ENCODE assay signal across 9 cellular contexts in the genomic region with DNA sequence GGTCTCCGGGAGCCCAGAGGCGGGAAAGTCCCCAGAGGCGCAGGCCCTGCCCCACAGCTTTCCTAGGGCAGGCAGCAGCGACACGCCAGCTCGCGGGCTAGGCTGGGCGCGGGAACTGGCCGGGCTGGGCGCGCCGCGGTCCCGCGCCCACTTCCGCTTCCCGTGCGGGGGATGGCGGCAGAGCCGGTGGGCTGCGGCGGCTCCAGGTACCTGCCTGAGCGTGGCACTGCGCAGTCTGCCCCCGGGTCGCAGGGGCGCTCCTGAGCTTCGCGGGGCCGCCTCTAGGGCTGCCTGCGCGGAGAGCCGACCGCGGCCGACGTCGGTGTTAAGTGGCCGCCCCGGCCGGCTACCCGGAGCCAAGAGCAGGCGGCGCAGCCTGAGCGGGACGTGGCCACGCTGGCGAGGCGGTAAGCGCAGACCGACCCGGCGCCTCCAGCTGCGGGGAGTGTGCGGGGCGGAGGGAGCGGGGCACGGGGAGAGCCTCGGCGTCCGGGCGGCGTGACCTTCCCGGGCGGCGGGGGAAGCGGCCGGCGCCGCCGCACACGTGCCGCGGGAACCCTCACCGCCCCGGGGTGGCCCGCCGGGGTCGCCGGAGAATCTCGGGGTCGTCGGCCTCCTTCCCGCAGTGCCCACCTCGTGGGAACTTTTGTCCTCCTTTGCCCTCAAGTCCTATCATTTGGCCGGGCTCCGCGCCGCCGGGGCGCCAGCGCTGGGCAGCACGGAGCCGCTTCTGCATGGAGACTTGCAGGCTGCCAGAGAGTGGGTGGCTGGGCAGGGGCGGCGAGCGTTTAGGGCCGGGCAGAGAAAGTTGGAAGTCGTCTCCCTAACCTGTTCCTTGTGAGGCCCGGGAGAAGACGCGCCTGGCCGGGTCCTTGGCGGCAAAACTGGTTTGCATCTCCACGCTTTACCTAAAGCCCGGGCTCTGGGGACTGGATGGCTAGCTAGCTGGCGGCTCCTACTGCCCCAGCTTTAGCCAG. TPM values are rescaled to one million over a fixed set of nuclear protein-coding genes. Genes with fewer than 3 reads are reported as not detected.
DNase-seq lines count a peak whose midpoint lies in the region; ATAC-seq and TF ChIP-seq lines count a peak whose summit lies in the region.
"Had no signal": no experiment of that assay in that cellular context is flagged by ENCODE, and none has a peak within 500 bp of the region (broad histone marks: within the 10 kb centered on the region; RNA-seq: fewer than 3 reads in every experiment).

No MANE protein-coding gene starts in this region.

- peaks cover 16% of the 10 kb centered on the region for H3K9me1 ChIP-seq in IMR-90 (ENCODE audit: insufficient read depth, low read length)

- H3K4me1 Mint-ChIP-seq in memory B cell, result no peaks in the 10 kb centered on the region

- no peak for TF ChIP-seq POLR2A in IMR-90 (IDR thresholded peaks at IDR 0.05; ENCODE audit: low read depth, low read length)
- TF ChIP-seq POLR2A in suprapubic skin (IDR thresholded peaks at IDR 0.05), result no peak

- H3K4me1 ChIP-seq in IMR-90 (ENCODE audit: control insufficient read depth, insufficient read depth, low read length), result no peaks in the 10 kb centered on the region
- H3K4me1 ChIP-seq in suprapubic skin, result peaks cover 13% of the 10 kb centered on the region

- WGBS in IMR-90 (ENCODE audit: extremely low coverage in 2 of 2, insufficient read length in 1 of 2), 2 experiments, result 1% methylated on average over 44 of the region's 108 CpGs; no CpG with 5 or more reads in 1 of the 2 experiments
- WGBS in suprapubic skin, result 2% methylated on average over 41 of the region's 108 CpGs

- CTCF ChIA-PET in IMR-90 (lab: Yijun Ruan, JAX), result interaction anchor here (0.6 to 1.0 kb wide), 4 partner anchors 16 to 165 kb away, joined by 3 to 7 read pairs (median 4); no protein-coding TSS in a partner anchor

- H2BK20ac ChIP-seq in IMR-90 (ENCODE audit: low read depth, low read length), result no peak overlapping the region

- no peak overlapping the region for H3K56ac ChIP-seq in IMR-90 (ENCODE audit: extremely low read depth, insufficient read depth, low read length)

- peak overlapping the region; percentile 69 for H3K4me3 ChIP-seq in IMR-90 (ENCODE audit: insufficient read depth, low read depth, low read length)
- peak overlapping the region; percentile 25 to 71 (median 56) for H3K4me3 ChIP-seq in dorsolateral prefrontal cortex
- H3K4me3 ChIP-seq in suprapubic skin, result peak overlapping the region; percentile 49

- no peak overlapping the region for H3K27ac Mint-ChIP-seq in memory B cell

- TF ChIP-seq RAD21 in IMR-90 (IDR thresholded peaks at IDR 0.05; ENCODE audit: low read length), result no peak

- H3K36me3 ChIP-seq in IMR-90 (ENCODE audit: control insufficient read depth, insufficient read depth, low read length), result no peaks in the 10 kb centered on the region
- H3K36me3 ChIP-seq in suprapubic skin, result no peaks in the 10 kb centered on the region

- no peak overlapping the region for H3K18ac ChIP-seq in IMR-90 (ENCODE audit: low read depth, low read length)

- peak overlapping the region; percentile 71 to 80 for H4K8ac ChIP-seq in IMR-90 (ENCODE audit: low read depth in 2 of 2, low read length in 2 of 2)

- dilution Hi-C loops in IMR-90 (cut with HindIII; ENCODE audit: low sequenced_read_pairs, unreplicated experiment), result no loop called here

- in situ Hi-C loops in IMR-90 (cut with MboI; ENCODE audit: low sequenced_read_pairs), result no loop called here

- no peak overlapping the region; the same call in 1 of the 2 replicates for H3K23ac ChIP-seq in IMR-90 (ENCODE audit: low read depth, low read length)

- H3K27me3 ChIP-seq in IMR-90 (ENCODE audit: control insufficient read depth, insufficient read depth, low read length) (no peaks in the 10 kb centered on the region), dorsolateral prefrontal cortex (peaks cover 0 to 70% (median 27%) of the 10 kb centered on the region in 45 donors), suprapubic skin (peaks cover 41% of the 10 kb centered on the region)

- DNase-seq in NCI-H2029 (lab: John Stamatoyannopoulos, UW) (peak; percentile 20), NCI-H2029 treated with DMSO at 0.1 percent for 48 hours (lab: John Stamatoyannopoulos, UW) (no peak), IMR-90 (peak; percentile 27), T-helper 9 cell (peak; percentile 6), dorsolateral prefrontal cortex (peak in 2 of 10 donors; percentile 5 to 52), memory B cell (ENCODE audit: low spot score in 2 of 2) (peak in 1 of 2 donors; percentile 28), suprapubic skin (ENCODE audit: low spot score in 2 of 2) (no peak)
- DNase-seq: DND-41 had no signal

- no peak overlapping the region for H2AK5ac ChIP-seq in IMR-90 (ENCODE audit: low read depth, low read length)

- no peak for TF ChIP-seq EP300 in suprapubic skin (IDR thresholded peaks at IDR 0.05)

- no peaks in the 10 kb centered on the region for H4K20me1 ChIP-seq in IMR-90 (ENCODE audit: insufficient read depth, low read length)

- peak overlapping the region; percentile 58; the same call in 1 of the 2 replicates for H2BK120ac ChIP-seq in IMR-90 (ENCODE audit: low read depth, low read length)

- H3K9ac ChIP-seq in IMR-90 (ENCODE audit: low read depth, low read length), result peak overlapping the region; percentile 51

- H3K9me3 ChIP-seq in IMR-90 (ENCODE audit: control insufficient read depth, insufficient read depth, low read length), result no peaks in the 10 kb centered on the region
- no peaks in the 10 kb centered on the region for H3K9me3 ChIP-seq in suprapubic skin

- peaks cover 6 to 13% of the 10 kb centered on the region in 2 experiments; a peak in 3 of 4 replicates for H3K79me1 ChIP-seq in IMR-90 (ENCODE audit: low read depth in 1 of 2, low read length in 2 of 2)

- peak overlapping the region; percentile 52 for H2AK9ac ChIP-seq in IMR-90 (replicated peaks; ENCODE audit: low read depth, low read length, poor library complexity)

- no peak overlapping the region; the same call in 1 of the 2 replicates for H3K4ac ChIP-seq in IMR-90 (ENCODE audit: low read depth, low read length)

- peaks cover 21% of the 10 kb centered on the region for H3K27me3 Mint-ChIP-seq in memory B cell

- TF ChIP-seq CTCF in IMR-90 (conservative IDR thresholded peaks at IDR 0.05; ENCODE audit: low read depth, low read length) (peak; percentile 24; the same call in 1 of the 2 replicates), dorsolateral prefrontal cortex (IDR thresholded peaks at IDR 0.05 in 54 of 56, conservative IDR thresholded peaks at IDR 0.05 in 2 of 56; ENCODE audit: low read depth in 1 of 56, partially characterized antibody in 56 of 56) (no peak), suprapubic skin (IDR thresholded peaks at IDR 0.05) (peak in 1 of 2 donors; percentile 11)

- peaks cover 2% of the 10 kb centered on the region for H3K36me3 Mint-ChIP-seq in memory B cell

- peak overlapping the region; percentile 96 for H2AFZ ChIP-seq in IMR-90 (replicated peaks; ENCODE audit: low read length, poor library complexity)

- intact Hi-C loops in IMR-90 (cut with micrococcal nuclease), result no loop called here
- intact Hi-C loops in dorsolateral prefrontal cortex (cut with DNase I), result no loop called here

- H3K4me2 ChIP-seq in IMR-90 (ENCODE audit: low read depth, low read length), result peak overlapping the region; percentile 69

- ATAC-seq in GM21619 (IDR thresholded peaks at IDR 0.05; ENCODE audit: unreplicated experiment) (peak; percentile 70), IMR-90 (ENCODE audit: low read depth) (peak; percentile 85), memory B cell (ENCODE audit: low read depth) (peak; percentile 90)

- 0 out of 2 replicates have a peak overlapping the region, but pooled peaks have one; percentile 5 for H4K5ac ChIP-seq in IMR-90 (ENCODE audit: low read depth, low read length)

- no peak overlapping the region; the same call in 2 of the 3 replicates for H2BK15ac ChIP-seq in IMR-90 (ENCODE audit: low read depth, low read length)

- H3K9me3 Mint-ChIP-seq in memory B cell, result peaks cover 2% of the 10 kb centered on the region

- H3K27ac ChIP-seq in IMR-90 (ENCODE audit: insufficient read depth, low read length) (peak overlapping the region; percentile 57; the same call in 1 of the 2 replicates), dorsolateral prefrontal cortex (no peak overlapping the region), suprapubic skin (no peak overlapping the region)

- no TSS peak for BruUV-seq in IMR-90 (replicated peaks; lab: Mats Ljungman, UMichigan)

- H4K91ac ChIP-seq in IMR-90 (ENCODE audit: insufficient read depth, low read depth, low read length), result peak overlapping the region; percentile 88

- peak overlapping the region; percentile 52 for H3K4me3 Mint-ChIP-seq in memory B cell

- POLR2A ChIA-PET in IMR-90 (lab: Charles Lee; ENCODE audit: unreplicated experiment), result no interaction called here

- no peak overlapping the region; the same call in 1 of the 2 replicates for H3K14ac ChIP-seq in IMR-90 (replicated peaks; ENCODE audit: low read depth, low read length)

- H2BK5ac ChIP-seq in IMR-90 (ENCODE audit: low read depth, low read length, poor library complexity, severe bottlenecking), result peak overlapping the region; percentile 22

TF ChIP-seq in IMR-90, 13 proteins besides CTCF, POLR2A, EP300 and RAD21 (continues in another document):
- TF ChIP-seq RFX5 (IDR thresholded peaks at IDR 0.05; ENCODE audit: low read depth, low read length) (no peak), FOS (IDR thresholded peaks at IDR 0.05; ENCODE audit: low read depth, low read length) (no peak), ELK1 (IDR thresholded peaks at IDR 0.05; ENCODE audit: borderline replicate concordance, low read depth, low read length) (no peak), NFE2L2 (IDR thresholded peaks at IDR 0.05; ENCODE audit: low read depth, low read length) (no peak)

RNA-seq across cellular contexts. Expression of gene MPHOSPH8, which starts 31.4 kb away (rescaled TPM):
- total RNA-seq in IMR-90 (2012; rRNA removed), result 11.7 and 13.3 TPM in 2 replicates
- 15.0 and 16.4 TPM in 2 replicates for polyA plus RNA-seq in IMR-90 (2012; rRNA removed)
- 4.3 and 5.5 TPM in 2 replicates for polyA plus RNA-seq in IMR-90 (2012; cell fraction: cytosol; rRNA removed)
- polyA plus RNA-seq in IMR-90 (2012; cell fraction: nucleus; rRNA removed; ENCODE audit: low replicate concordance), result 6.4 and 45.4 TPM in 2 replicates
- 100 to 1,000 TPM in 2 of 120 experiments, 10 to 100 TPM in 118; 55.4 to 102 (median 72.7) TPM for total RNA-seq in dorsolateral prefrontal cortex
- 10 to 100 TPM; 21.2 to 43.0 (median 30.2) TPM for total RNA-seq in suprapubic skin

RNA-seq across cellular contexts. Expression of gene TPTE2, which starts 40.7 kb away (rescaled TPM):
- not detected in 2 replicates for total RNA-seq in IMR-90 (2012; rRNA removed)
- polyA plus RNA-seq in IMR-90 (2012; rRNA removed), result not detected in 2 replicates
- polyA plus RNA-seq in IMR-90 (2012; cell fraction: cytosol; rRNA removed), result not detected in 2 replicates
- polyA plus RNA-seq in IMR-90 (2012; cell fraction: nucleus; rRNA removed; ENCODE audit: low replicate concordance), result not detected in 2 replicates
- 1 to 10 TPM in 9 of 120 experiments, under 1 TPM in 63, not detected in 48; 0.26 to 1.7 (median 0.59) TPM for total RNA-seq in dorsolateral prefrontal cortex
- total RNA-seq in suprapubic skin, result not detected

Comparison
In these comparisons a context has a peak if more than half of its experiments do, and no peak if none do; other contexts are left out.
1. DNase-seq: peak in NCI-H2029 (single experiment), IMR-90 (single experiment) and T-helper 9 cell (single experiment); none in NCI-H2029 treated with DMSO at 0.1 percent for 48 hours (single experiment) and suprapubic skin (0 of 2).
2. Peak in every context shown above with its lines, with median percentiles within 50 percentile points of each other: ATAC-seq and H3K4me3 ChIP-seq.